ENCODE assay signal across 9 cellular contexts in genomic region chr5:127705120-127705892, GRCh38. TPM values are rescaled to one million over a fixed set of nuclear protein-coding genes. Genes with fewer than 3 reads are reported as not detected.
DNase-seq lines count a peak whose midpoint lies in the region; ATAC-seq and TF ChIP-seq lines count a peak whose summit lies in the region.
"Had no signal": no experiment of that assay in that cellular context is flagged by ENCODE, and none has a peak within 500 bp of the region (broad histone marks: within the 10 kb centered on the region; RNA-seq: fewer than 3 reads in every experiment).

No MANE protein-coding gene starts in this region.

- in situ Hi-C loops in SK-MEL-5 (cut with HindIII; ENCODE audit: low pct_unique_long_range_greater_than_20kb, low sequenced_read_pairs), result no loop called here

- TF ChIP-seq CTCF in MCF 10A (IDR thresholded peaks at IDR 0.05; ENCODE audit: unreplicated experiment), result no peak
- no peak for TF ChIP-seq CTCF in breast epithelium (IDR thresholded peaks at IDR 0.05)
- TF ChIP-seq CTCF in CD4-positive, alpha-beta T cell (IDR thresholded peaks at IDR 0.05), result no peak

- peaks cover 22% of the 10 kb centered on the region for H3K27me3 Mint-ChIP-seq in MCF 10A (ENCODE audit: insufficient read depth, unreplicated experiment)
- H3K27me3 Mint-ChIP-seq in CD4-positive, alpha-beta T cell, result peaks cover 12% of the 10 kb centered on the region
- H3K27me3 Mint-ChIP-seq in T-helper 2 cell treated with Interferon-gamma antibody and Interleukin-4, amounts not matched to agents 5 μg/mL and 100 μg/mL, for 36 hours (ENCODE audit: low read depth), result peaks cover 2% of the 10 kb centered on the region

- H3K36me3 ChIP-seq in breast epithelium (no peaks in the 10 kb centered on the region), aorta (ENCODE audit: control insufficient read depth in 1 of 2, insufficient read depth in 2 of 2, low read length in 1 of 2) (no peaks in the 10 kb centered on the region)

- WGBS in aorta, 2 donors, result 14 to 18% methylated on average over 4 of the region's 4 CpGs

- intact Hi-C loops in MCF 10A (cut with micrococcal nuclease) (no loop called here), breast epithelium (cut with DNase I; ENCODE audit: low total_unique reads) (no loop called here), Right ventricle myocardium superior (cut with DNase I) (no loop called here), aorta (cut with DNase I) (no loop called here)
- intact Hi-C loops in CD4-positive, alpha-beta T cell (cut with DNase I, micrococcal nuclease), result no loop called here

- POLR2A ChIA-PET in MCF 10A (lab: Yijun Ruan, JAX), result interaction anchor here (0.5 to 1.3 kb wide), 4 partner anchors 9 to 190 kb away, joined by 3 read pairs; no protein-coding TSS in a partner anchor
- POLR2A ChIA-PET in CD4-positive, alpha-beta T cell (lab: Charles Lee), result no interaction called here

- CTCF ChIA-PET in MCF 10A (lab: Yijun Ruan, JAX), result interaction anchor here (0.6 to 1.7 kb wide), 4 partner anchors 132 to 1655 kb away, joined by 3 to 8 read pairs (median 3); no protein-coding TSS in a partner anchor
- CTCF ChIA-PET in CD4-positive, alpha-beta T cell (lab: Charles Lee), result no interaction called here

- H3K9me3 Mint-ChIP-seq in MCF 10A (ENCODE audit: unreplicated experiment), result no peaks in the 10 kb centered on the region
- no peaks in the 10 kb centered on the region for H3K9me3 Mint-ChIP-seq in CD4-positive, alpha-beta T cell
- no peaks in the 10 kb centered on the region for H3K9me3 Mint-ChIP-seq in T-helper 2 cell treated with Interferon-gamma antibody and Interleukin-4, amounts not matched to agents 5 μg/mL and 100 μg/mL, for 36 hours

- no peaks in the 10 kb centered on the region for H3K36me3 Mint-ChIP-seq in MCF 10A (ENCODE audit: insufficient read depth, unreplicated experiment)
- no peaks in the 10 kb centered on the region for H3K36me3 Mint-ChIP-seq in CD4-positive, alpha-beta T cell (ENCODE audit: low read depth)
- H3K36me3 Mint-ChIP-seq in T-helper 2 cell treated with Interferon-gamma antibody and Interleukin-4, amounts not matched to agents 5 μg/mL and 100 μg/mL, for 36 hours (ENCODE audit: low read depth), result no peaks in the 10 kb centered on the region

- ATAC-seq in Right ventricle myocardium superior (ENCODE audit: poor library complexity), result peak; percentile 59
- ATAC-seq in aorta (ENCODE audit: low FRiP score), result peak; percentile 73
- ATAC-seq in CD4-positive, alpha-beta T cell (ENCODE audit: poor library complexity), result no peak
- ATAC-seq in GM18909 (IDR thresholded peaks at IDR 0.05; ENCODE audit: poor library complexity, unreplicated experiment), result no peak

- BruUV-seq in MCF 10A (replicated peaks; lab: Mats Ljungman, UMichigan), result no TSS peak

- H3K4me1 ChIP-seq in breast epithelium (peaks cover 0 to 5% of the 10 kb centered on the region in 2 donors), aorta (ENCODE audit: control insufficient read depth in 1 of 2, insufficient read depth in 2 of 2, low read length in 2 of 2) (no peaks in the 10 kb centered on the region)

- H3K9me3 ChIP-seq in breast epithelium, result no peaks in the 10 kb centered on the region
- H3K9me3 ChIP-seq in aorta (ENCODE audit: control insufficient read depth, low read length), result no peaks in the 10 kb centered on the region
- no peaks in the 10 kb centered on the region for H3K9me3 ChIP-seq in CD4-positive, alpha-beta T cell (ENCODE audit: control insufficient read depth, low read length)

- DNase-seq in MCF 10A (ENCODE audit: unreplicated experiment) (peak; percentile 87), breast epithelium (ENCODE audit: low spot score in 2 of 2) (no peak), SK-MEL-5 (ENCODE audit: low read depth, low spot score) (peak; percentile 18), Right ventricle myocardium superior (no peak), aorta (no peak)
- DNase-seq in CD4-positive, alpha-beta T cell, result no peak
- DNase-seq in T-helper 2 cell treated with Interferon-gamma antibody and Interleukin-4, amounts not matched to agents 5 μg/mL and 100 μg/mL, for 36 hours (ENCODE audit: low spot score), result no peak
- DNase-seq: DMS79 had no signal

- no peak for TF ChIP-seq POLR2A in breast epithelium (IDR thresholded peaks at IDR 0.05)

- no peak overlapping the region for H3K4me3 Mint-ChIP-seq in MCF 10A (ENCODE audit: unreplicated experiment)
- H3K4me3 Mint-ChIP-seq in CD4-positive, alpha-beta T cell, result no peak overlapping the region
- H3K4me3 Mint-ChIP-seq in T-helper 2 cell treated with Interferon-gamma antibody and Interleukin-4, amounts not matched to agents 5 μg/mL and 100 μg/mL, for 36 hours, result no peak overlapping the region

- H3K4me3 ChIP-seq in breast epithelium (no peak overlapping the region), aorta (ENCODE audit: low read length in 2 of 2) (no peak overlapping the region)

- peak overlapping the region; percentile 13 for H3K27ac Mint-ChIP-seq in MCF 10A (ENCODE audit: low read depth, unreplicated experiment)
- no peak overlapping the region for H3K27ac Mint-ChIP-seq in CD4-positive, alpha-beta T cell
- H3K27ac Mint-ChIP-seq in T-helper 2 cell treated with Interferon-gamma antibody and Interleukin-4, amounts not matched to agents 5 μg/mL and 100 μg/mL, for 36 hours, result no peak overlapping the region

- H3K27ac ChIP-seq in breast epithelium, result no peak overlapping the region
- no peak overlapping the region for H3K27ac ChIP-seq in aorta (ENCODE audit: low read depth in 1 of 2, low read length in 2 of 2)
- no peak overlapping the region for H3K27ac ChIP-seq in CD4-positive, alpha-beta T cell (ENCODE audit: low read depth, low read length)

- peaks cover 16% of the 10 kb centered on the region for H3K4me1 Mint-ChIP-seq in MCF 10A (ENCODE audit: insufficient read depth, unreplicated experiment)
- H3K4me1 Mint-ChIP-seq in CD4-positive, alpha-beta T cell (ENCODE audit: low read depth), result no peaks in the 10 kb centered on the region
- H3K4me1 Mint-ChIP-seq in T-helper 2 cell treated with Interferon-gamma antibody and Interleukin-4, amounts not matched to agents 5 μg/mL and 100 μg/mL, for 36 hours (ENCODE audit: low read depth), result no peaks in the 10 kb centered on the region

- H3K27me3 ChIP-seq in breast epithelium (no peaks in the 10 kb centered on the region), aorta (ENCODE audit: control insufficient read depth in 1 of 2, insufficient read depth in 2 of 2, low read length in 1 of 2) (no peaks in the 10 kb centered on the region)
- H3K27me3 ChIP-seq in CD4-positive, alpha-beta T cell (ENCODE audit: control insufficient read depth, insufficient read depth, low read length), result peaks cover 7% of the 10 kb centered on the region

RNA-seq across cellular contexts. Expression of gene CCDC192, which starts 2.1 kb away (rescaled TPM):
- total RNA-seq in MCF 10A (2022) (not detected in 2 replicates), breast epithelium (1 to 10 TPM in 1 of 3 donors, not detected in 2; 1.3 TPM), Right ventricle myocardium superior (not detected), aorta (not detected)
- total RNA-seq in SK-MEL-5 (2014; rRNA removed; shearing (Covaris generic)), result not detected in 2 replicates
- not detected in 2 replicates for polyA plus RNA-seq in SK-MEL-5 (2015; cell fraction: cytosol; rRNA removed)
- polyA plus RNA-seq in SK-MEL-5 (2015; cell fraction: nucleus; rRNA removed), result not detected in 2 replicates
- polyA plus RNA-seq in aorta, result not detected
- total RNA-seq in CD4-positive, alpha-beta T cell, result not detected

RNA-seq across cellular contexts. Expression of gene CTXN3, which starts 56.4 kb away (rescaled TPM):
- not detected in 2 replicates for total RNA-seq in MCF 10A (2022)
- total RNA-seq in breast epithelium, result not detected
- not detected in 2 replicates for total RNA-seq in SK-MEL-5 (2014; rRNA removed; shearing (Covaris generic))
- polyA plus RNA-seq in SK-MEL-5 (2015; cell fraction: cytosol; rRNA removed), result not detected in 2 replicates
- polyA plus RNA-seq in SK-MEL-5 (2015; cell fraction: nucleus; rRNA removed), result not detected in 2 replicates
- not detected for total RNA-seq in Right ventricle myocardium superior
- total RNA-seq in aorta, result not detected
- not detected for polyA plus RNA-seq in aorta
- not detected for total RNA-seq in CD4-positive, alpha-beta T cell

Comparison
In these comparisons a context has a peak if more than half of its experiments do, and no peak if none do; other contexts are left out.
1. DNase-seq: peak in MCF 10A (single experiment) and SK-MEL-5 (single experiment); none in breast epithelium (0 of 2), Right ventricle myocardium superior (single experiment), aorta (0 of 2), CD4-positive, alpha-beta T cell (0 of 10) and T-helper 2 cell treated with Interferon-gamma antibody and Interleukin-4, amounts not matched to agents 5 μg/mL and 100 μg/mL, for 36 hours (single experiment).
2. ATAC-seq: peak in Right ventricle myocardium superior (single experiment) and aorta (single experiment); none in CD4-positive, alpha-beta T cell (single experiment) and GM18909 (single experiment).